Comparison of ENCODE assay signal across 8 cellular contexts in the genomic region with DNA sequence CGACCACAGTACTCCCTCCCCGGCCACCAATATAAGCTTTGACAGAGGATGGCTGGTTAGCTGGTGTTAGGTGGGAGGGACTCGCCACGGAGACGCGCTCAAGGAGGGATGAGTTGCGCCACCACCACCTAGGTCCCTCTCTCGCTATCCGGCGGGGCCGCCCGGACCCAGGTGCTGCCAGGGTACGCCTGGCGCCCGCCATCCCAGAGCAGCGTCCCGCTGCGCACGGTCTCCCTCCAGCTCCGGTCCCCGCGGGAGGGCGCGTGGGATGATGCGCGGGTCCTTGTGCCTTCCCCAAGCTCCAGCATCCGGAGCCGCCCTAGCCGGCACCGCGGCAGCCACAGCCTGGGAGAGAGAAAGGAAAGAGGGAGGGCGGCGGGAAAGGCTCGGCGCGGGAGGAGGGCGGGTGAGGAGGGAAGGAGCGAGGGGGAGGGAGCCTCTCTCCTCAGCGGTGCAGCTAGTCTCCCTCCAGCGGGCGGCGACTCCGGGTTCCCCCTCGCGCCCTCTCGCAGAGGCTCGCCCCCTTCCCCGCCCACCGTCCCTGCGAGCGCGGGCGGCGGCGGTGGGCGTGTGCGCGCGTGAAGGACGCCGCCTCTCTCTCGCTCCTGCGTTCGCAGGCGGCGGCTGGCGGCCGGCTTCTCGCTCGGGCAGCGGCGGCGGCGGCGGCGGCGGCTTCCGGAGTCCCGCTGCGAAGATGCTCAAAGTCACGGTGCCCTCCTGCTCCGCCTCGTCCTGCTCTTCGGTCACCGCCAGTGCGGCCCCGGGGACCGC. TPM values are rescaled to one million over a fixed set of nuclear protein-coding genes. Genes with fewer than 3 reads are reported as not detected.
A peak's percentile ranks its signal among the peaks of the same experiment; 100 is the strongest.
DNase-seq lines count a peak whose midpoint lies in the region; ATAC-seq and TF ChIP-seq lines count a peak whose summit lies in the region.

A gene (plus strand): TSS at position 595 of the 771 bp plus-strand sequence. CDS start 100 bp downstream, at position 695.

- POLR2A ChIA-PET in AG04450 (lab: Yijun Ruan, JAX) = interaction anchor here (0.7 kb wide), 1 partner anchor 1184 kb away, joined by 5 read pairs; no protein-coding TSS in a partner anchor
- POLR2A ChIA-PET in activated CD8-positive, alpha-beta T cell treated with anti-CD3 and anti-CD28 coated beads, Interleukin-2, amount 10 ng/mL, durations not matched to agents 7 days and 5 days (lab: Charles Lee) = interaction anchor here (0.7 to 5.4 kb wide), 12 partner anchors 9 to 59 kb away, joined by 3 to 45 read pairs (median 4); no protein-coding TSS in a partner anchor

- ATAC-seq in GM18870 (IDR thresholded peaks at IDR 0.05; ENCODE audit: unreplicated experiment) = peak; percentile 38
- peak; percentile 59 for ATAC-seq in HG03097 (IDR thresholded peaks at IDR 0.05; ENCODE audit: low FRiP score, unreplicated experiment)
- peak; percentile 88 for ATAC-seq in activated CD8-positive, alpha-beta T cell treated with anti-CD3 and anti-CD28 coated beads, Interleukin-2, amount 10 ng/mL, durations not matched to agents 7 days and 5 days
- peak; percentile 78 for ATAC-seq in memory B cell (ENCODE audit: low read depth)

- H3K27me3 ChIP-seq in AG04450 (ENCODE audit: control insufficient read depth, insufficient read depth, low read length) = no peaks in the 10 kb centered on the region

- peaks cover 22% of the 10 kb centered on the region for H3K4me1 Mint-ChIP-seq in activated CD8-positive, alpha-beta T cell treated with anti-CD3 and anti-CD28 coated beads, Interleukin-2, amount 10 ng/mL, durations not matched to agents 7 days and 5 days (ENCODE audit: low read depth)
- no peaks in the 10 kb centered on the region for H3K4me1 Mint-ChIP-seq in memory B cell

- H3K9me3 Mint-ChIP-seq in activated CD8-positive, alpha-beta T cell treated with anti-CD3 and anti-CD28 coated beads, Interleukin-2, amount 10 ng/mL, durations not matched to agents 7 days and 5 days (ENCODE audit: insufficient read depth) = no peaks in the 10 kb centered on the region
- H3K9me3 Mint-ChIP-seq in memory B cell = peaks cover 2% of the 10 kb centered on the region

- CTCF ChIA-PET in AG04450 (lab: Charles Lee) = interaction anchor here (0.6 kb wide), 2 partner anchors 101 to 733 kb away, joined by 3 read pairs; no protein-coding TSS in a partner anchor
- CTCF ChIA-PET in activated CD8-positive, alpha-beta T cell treated with anti-CD3 and anti-CD28 coated beads, Interleukin-2, amount 10 ng/mL, durations not matched to agents 7 days and 5 days (lab: Charles Lee) = interaction anchor here (0.8 to 8.9 kb wide), 18 partner anchors 9 to 471 kb away, joined by 3 to 85 read pairs (median 4); no protein-coding TSS in a partner anchor

- peak within 1 kb of the TSS; percentile 80 for H3K27ac Mint-ChIP-seq in activated CD8-positive, alpha-beta T cell treated with anti-CD3 and anti-CD28 coated beads, Interleukin-2, amount 10 ng/mL, durations not matched to agents 7 days and 5 days
- H3K27ac Mint-ChIP-seq in memory B cell = no peak within 1 kb of the TSS

- H3K4me3 Mint-ChIP-seq in activated CD8-positive, alpha-beta T cell treated with anti-CD3 and anti-CD28 coated beads, Interleukin-2, amount 10 ng/mL, durations not matched to agents 7 days and 5 days = peak within 1 kb of the TSS; percentile 98
- H3K4me3 Mint-ChIP-seq in memory B cell = peak within 1 kb of the TSS; percentile 85

- TF ChIP-seq CTCF in AG04450 (IDR thresholded peaks at IDR 0.05; ENCODE audit: low read depth, low read length) = peak; percentile 32; the same call in 1 of the 2 replicates

- H3K9me3 ChIP-seq in AG04450 (ENCODE audit: control insufficient read depth, insufficient read depth, low read length) = no peaks in the 10 kb centered on the region

- H3K27ac ChIP-seq in AG04450 (ENCODE audit: low read depth, low read length) = no peak within 1 kb of the TSS

- DNase-seq in AG04450 (ENCODE audit: low read depth, low spot score) (peak; percentile 23), NCI-H446 treated with DMSO at 0.1 percent for 48 hours (lab: John Stamatoyannopoulos, UW) (peak; percentile 57), memory B cell (ENCODE audit: low spot score in 2 of 2) (peak; percentile 7 to 16)
- DNase-seq in activated CD8-positive, alpha-beta T cell treated with anti-CD3 and anti-CD28 coated beads, Interleukin-2, amount 10 ng/mL, durations not matched to agents 7 days and 5 days = peak; percentile 86
- peak; percentile 76 for DNase-seq in effector CD8-positive, alpha-beta T cell (lab: John Stamatoyannopoulos, UW)
- DNase-seq in stimulated activated CD8-positive, alpha-beta memory T cell treated with anti-CD3 and anti-CD28 coated beads, Interleukin-15, amount 100 ng/mL, for 1 hour (ENCODE audit: low read depth) = peak; percentile 55

- peak within 1 kb of the TSS; percentile 70 for H3K4me3 ChIP-seq in AG04450 (ENCODE audit: low read depth, low read length)

- no peaks in the 10 kb centered on the region for H3K27me3 Mint-ChIP-seq in activated CD8-positive, alpha-beta T cell treated with anti-CD3 and anti-CD28 coated beads, Interleukin-2, amount 10 ng/mL, durations not matched to agents 7 days and 5 days (ENCODE audit: low read depth)
- H3K27me3 Mint-ChIP-seq in memory B cell = peaks cover 6% of the 10 kb centered on the region

- peaks cover 29% of the 10 kb centered on the region for H3K36me3 Mint-ChIP-seq in activated CD8-positive, alpha-beta T cell treated with anti-CD3 and anti-CD28 coated beads, Interleukin-2, amount 10 ng/mL, durations not matched to agents 7 days and 5 days (ENCODE audit: low read depth)
- H3K36me3 Mint-ChIP-seq in memory B cell = no peaks in the 10 kb centered on the region

RNA-seq across cellular contexts. Expression of the gene that starts here (rescaled TPM):
- 2.4 and 3.2 TPM in 2 replicates for polyA plus RNA-seq in AG04450 (2011; rRNA removed)
- polyA minus RNA-seq in AG04450 (2011; rRNA and poly(A)+ RNA removed) = 3.8 and 4.3 TPM in 2 replicates
- total RNA-seq in activated CD8-positive, alpha-beta T cell treated with anti-CD3 and anti-CD28 coated beads, Interleukin-2, amount 10 ng/mL, durations not matched to agents 7 days and 5 days = 10 to 100 TPM; 82.7 to 84.9 TPM

Comparison
In these comparisons a context has a peak if more than half of its experiments do, and no peak if none do; other contexts are left out.
1. DNase-seq: peak in every context shown above with its lines; median percentile 86 in activated CD8-positive, alpha-beta T cell treated with anti-CD3 and anti-CD28 coated beads, Interleukin-2, amount 10 ng/mL, durations not matched to agents 7 days and 5 days; 76 in effector CD8-positive, alpha-beta T cell; 57 in NCI-H446 treated with DMSO at 0.1 percent for 48 hours; 55 in stimulated activated CD8-positive, alpha-beta memory T cell treated with anti-CD3 and anti-CD28 coated beads, Interleukin-15, amount 100 ng/mL, for 1 hour; 23 in AG04450; 12 in memory B cell.
2. ATAC-seq: peak in every context shown above with its lines; median percentile 88 in activated CD8-positive, alpha-beta T cell treated with anti-CD3 and anti-CD28 coated beads, Interleukin-2, amount 10 ng/mL, durations not matched to agents 7 days and 5 days; 78 in memory B cell; 59 in HG03097; 38 in GM18870.